In genomic region chr2:33021542-33022259, GRCh38 we compare ENCODE assay signal across 17 cellular contexts.
DNase-seq lines count a peak whose midpoint lies in the region; TF ChIP-seq lines count a peak whose summit lies in the region.
"Had no signal": no experiment of that assay in that cellular context is flagged by ENCODE, and none has a peak within 500 bp of the region (broad histone marks: within the 10 kb centered on the region; RNA-seq: fewer than 3 reads in every experiment).

No MANE protein-coding gene starts in this region.

- POLR2A ChIA-PET in BJ (lab: Charles Lee) = interaction anchor here (0.5 to 1.0 kb wide), 3 partner anchors 12 to 277 kb away, joined by 3 to 7 read pairs (median 5); no protein-coding TSS in a partner anchor
- POLR2A ChIA-PET in activated CD4-positive, alpha-beta memory T cell treated with anti-CD3 and anti-CD28 coated beads for 36 hours (lab: Charles Lee) = interaction anchor here (0.6 kb wide), 1 partner anchor 10 kb away, joined by 3 read pairs; no protein-coding TSS in a partner anchor

- no peak overlapping the region for H3K4me3 Mint-ChIP-seq in neural progenitor cell
- H3K4me3 Mint-ChIP-seq in activated CD4-positive, alpha-beta memory T cell treated with anti-CD3 and anti-CD28 coated beads for 36 hours = no peak overlapping the region
- no peak overlapping the region for H3K4me3 Mint-ChIP-seq in T-helper 2 cell treated with Interferon-gamma antibody and Interleukin-4, amounts not matched to agents 5 μg/mL and 100 μg/mL, for 36 hours
- H3K4me3 Mint-ChIP-seq: activated CD8-positive, alpha-beta T cell treated with anti-CD3 and anti-CD28 coated beads for 36 hours; B cell had no signal

- CTCF ChIA-PET in BJ (lab: Yijun Ruan, JAX) = interaction anchor here (2.5 to 7.0 kb wide), 2 partner anchors 12 to 249 kb away, joined by 9 to 40 read pairs; no protein-coding TSS in a partner anchor
- CTCF ChIA-PET in activated CD4-positive, alpha-beta memory T cell treated with anti-CD3 and anti-CD28 coated beads for 36 hours (lab: Charles Lee) = interaction anchor here (0.8 to 1.0 kb wide), 2 partner anchors 12 to 353 kb away, joined by 3 read pairs; no protein-coding TSS in a partner anchor

- H3K27ac ChIP-seq in neural progenitor cell (no peak overlapping the region), ovary (no peak overlapping the region)
- H3K27ac ChIP-seq: left lung, neutrophil had no signal

- H3K36me3 ChIP-seq in BJ (ENCODE audit: control insufficient read depth, insufficient read depth, low read length) = no peaks in the 10 kb centered on the region
- no peaks in the 10 kb centered on the region for H3K36me3 ChIP-seq in neural progenitor cell
- H3K36me3 ChIP-seq in ovary = no peaks in the 10 kb centered on the region
- H3K36me3 ChIP-seq: left lung, neutrophil had no signal

- H3K27me3 ChIP-seq in BJ (ENCODE audit: control insufficient read depth, insufficient read depth, low read length) (no peaks in the 10 kb centered on the region), neural progenitor cell (no peaks in the 10 kb centered on the region), ovary (no peaks in the 10 kb centered on the region)
- H3K27me3 ChIP-seq: left lung had no signal

- intact Hi-C loops in activated CD4-positive, alpha-beta memory T cell treated with anti-CD3 and anti-CD28 coated beads for 36 hours (cut with micrococcal nuclease) = no loop called here
- intact Hi-C loops in ovary (cut with DNase I) = no loop called here

- no peak overlapping the region for H3K27ac Mint-ChIP-seq in neural progenitor cell
- H3K27ac Mint-ChIP-seq in activated CD4-positive, alpha-beta memory T cell treated with anti-CD3 and anti-CD28 coated beads for 36 hours = no peak overlapping the region
- H3K27ac Mint-ChIP-seq in T-helper 2 cell treated with Interferon-gamma antibody and Interleukin-4, amounts not matched to agents 5 μg/mL and 100 μg/mL, for 36 hours = no peak overlapping the region
- H3K27ac Mint-ChIP-seq: activated CD8-positive, alpha-beta T cell treated with anti-CD3 and anti-CD28 coated beads for 36 hours; B cell had no signal

- peaks cover 12% of the 10 kb centered on the region for H3K36me3 Mint-ChIP-seq in neural progenitor cell
- H3K36me3 Mint-ChIP-seq in activated CD4-positive, alpha-beta memory T cell treated with anti-CD3 and anti-CD28 coated beads for 36 hours = no peaks in the 10 kb centered on the region
- no peaks in the 10 kb centered on the region for H3K36me3 Mint-ChIP-seq in T-helper 2 cell treated with Interferon-gamma antibody and Interleukin-4, amounts not matched to agents 5 μg/mL and 100 μg/mL, for 36 hours (ENCODE audit: low read depth)

- H4K20me1 ChIP-seq in neural progenitor cell (ENCODE audit: low read depth) = no peaks in the 10 kb centered on the region

- DNase-seq in BJ (ENCODE audit: low read depth) = peak; percentile 41
- DNase-seq in fibroblast of the aortic adventitia (ENCODE audit: low read depth) = peak; percentile 62
- no peak for DNase-seq in neural progenitor cell (ENCODE audit: low spot score)
- DNase-seq in activated CD4-positive, alpha-beta memory T cell treated with anti-CD3 and anti-CD28 coated beads for 36 hours = no peak
- no peak for DNase-seq in ovary
- DNase-seq in T-helper 2 cell treated with Interferon-gamma antibody and Interleukin-4, amounts not matched to agents 5 μg/mL and 100 μg/mL, for 36 hours (ENCODE audit: low spot score) = no peak
- DNase-seq in T-helper 1 cell = no peak
- DNase-seq: activated CD8-positive, alpha-beta T cell treated with anti-CD3 and anti-CD28 coated beads for 36 hours; activated naive CD4-positive, alpha-beta T cell; DMS79 treated with DMSO at 0.1 percent for 48 hours; H7; left lung; NCI-H1105 treated with DMSO at 0.1 percent for 48 hours; NCI-H524 had no signal

- peaks cover 2% of the 10 kb centered on the region for H3K27me3 Mint-ChIP-seq in neural progenitor cell (ENCODE audit: insufficient read depth, low read depth)
- peaks cover 29% of the 10 kb centered on the region for H3K27me3 Mint-ChIP-seq in activated CD4-positive, alpha-beta memory T cell treated with anti-CD3 and anti-CD28 coated beads for 36 hours
- peaks cover 28% of the 10 kb centered on the region for H3K27me3 Mint-ChIP-seq in T-helper 2 cell treated with Interferon-gamma antibody and Interleukin-4, amounts not matched to agents 5 μg/mL and 100 μg/mL, for 36 hours (ENCODE audit: low read depth)

- no peak for TF ChIP-seq CTCF in BJ (IDR thresholded peaks at IDR 0.05; ENCODE audit: insufficient read depth, low read depth, low read length)
- TF ChIP-seq CTCF in WI38 (IDR thresholded peaks at IDR 0.05; ENCODE audit: low read depth, low read length) = no peak
- TF ChIP-seq CTCF in fibroblast of the aortic adventitia (IDR thresholded peaks at IDR 0.05; ENCODE audit: insufficient read depth, low read length) = no peak
- no peak for TF ChIP-seq CTCF in neural progenitor cell (IDR thresholded peaks at IDR 0.05)
- no peak for TF ChIP-seq CTCF in ovary (IDR thresholded peaks at IDR 0.05)

- H2AFZ ChIP-seq in neural progenitor cell (replicated peaks) = no peak overlapping the region

- H3K9me3 Mint-ChIP-seq in neural progenitor cell = peaks cover 5% of the 10 kb centered on the region
- H3K9me3 Mint-ChIP-seq in activated CD4-positive, alpha-beta memory T cell treated with anti-CD3 and anti-CD28 coated beads for 36 hours = no peaks in the 10 kb centered on the region
- H3K9me3 Mint-ChIP-seq in T-helper 2 cell treated with Interferon-gamma antibody and Interleukin-4, amounts not matched to agents 5 μg/mL and 100 μg/mL, for 36 hours = no peaks in the 10 kb centered on the region

- TF ChIP-seq EP300 in ovary (IDR thresholded peaks at IDR 0.05) = no peak

- H3K4me1 ChIP-seq in neural progenitor cell (peaks cover 10% of the 10 kb centered on the region), ovary (ENCODE audit: insufficient read depth) (peaks cover 1% of the 10 kb centered on the region)

- no peaks in the 10 kb centered on the region for H3F3A ChIP-seq in neural progenitor cell (ENCODE audit: low read depth)

- WGBS in ovary, 3 donors = 7 to 12% (median 10%) methylated on average over 5 of the region's 5 CpGs

- no peak overlapping the region for H3K9ac ChIP-seq in neural progenitor cell

- H3K79me2 ChIP-seq in neural progenitor cell (ENCODE audit: low read depth) = no peaks in the 10 kb centered on the region

- TF ChIP-seq POLR2A in ovary (IDR thresholded peaks at IDR 0.05) = no peak

- H3K9me3 ChIP-seq in neural progenitor cell (ENCODE audit: low read depth) = no peaks in the 10 kb centered on the region
- no peaks in the 10 kb centered on the region for H3K9me3 ChIP-seq in ovary
- H3K9me3 ChIP-seq: left lung, neutrophil had no signal

- peak overlapping the region; percentile 14 for H3K4me2 ChIP-seq in neural progenitor cell

- no peak overlapping the region for H3K4me3 ChIP-seq in BJ (ENCODE audit: low read depth, low read length)
- peak overlapping the region; percentile 19; the same call in 1 of the 2 replicates for H3K4me3 ChIP-seq in WI38 (ENCODE audit: low read depth, low read length)
- H3K4me3 ChIP-seq in fibroblast of the aortic adventitia (ENCODE audit: low read depth, low read length) = no peak overlapping the region
- no peak overlapping the region for H3K4me3 ChIP-seq in neural progenitor cell
- H3K4me3 ChIP-seq in ovary = no peak overlapping the region
- H3K4me3 ChIP-seq: left lung had no signal

- peaks cover 20% of the 10 kb centered on the region for H3K4me1 Mint-ChIP-seq in neural progenitor cell
- H3K4me1 Mint-ChIP-seq in activated CD4-positive, alpha-beta memory T cell treated with anti-CD3 and anti-CD28 coated beads for 36 hours (ENCODE audit: low read depth) = no peaks in the 10 kb centered on the region
- H3K4me1 Mint-ChIP-seq in T-helper 2 cell treated with Interferon-gamma antibody and Interleukin-4, amounts not matched to agents 5 μg/mL and 100 μg/mL, for 36 hours (ENCODE audit: low read depth) = no peaks in the 10 kb centered on the region
- H3K4me1 Mint-ChIP-seq: B cell had no signal

Comparison
In these comparisons a context has a peak if more than half of its experiments do, and no peak if none do; other contexts are left out.
1. DNase-seq: peak in BJ (single experiment) and fibroblast of the aortic adventitia (single experiment); none in neural progenitor cell (single experiment), activated CD4-positive, alpha-beta memory T cell treated with anti-CD3 and anti-CD28 coated beads for 36 hours (single experiment), ovary (0 of 5), T-helper 2 cell treated with Interferon-gamma antibody and Interleukin-4, amounts not matched to agents 5 μg/mL and 100 μg/mL, for 36 hours (single experiment) and T-helper 1 cell (0 of 5).